In the genomic region with DNA sequence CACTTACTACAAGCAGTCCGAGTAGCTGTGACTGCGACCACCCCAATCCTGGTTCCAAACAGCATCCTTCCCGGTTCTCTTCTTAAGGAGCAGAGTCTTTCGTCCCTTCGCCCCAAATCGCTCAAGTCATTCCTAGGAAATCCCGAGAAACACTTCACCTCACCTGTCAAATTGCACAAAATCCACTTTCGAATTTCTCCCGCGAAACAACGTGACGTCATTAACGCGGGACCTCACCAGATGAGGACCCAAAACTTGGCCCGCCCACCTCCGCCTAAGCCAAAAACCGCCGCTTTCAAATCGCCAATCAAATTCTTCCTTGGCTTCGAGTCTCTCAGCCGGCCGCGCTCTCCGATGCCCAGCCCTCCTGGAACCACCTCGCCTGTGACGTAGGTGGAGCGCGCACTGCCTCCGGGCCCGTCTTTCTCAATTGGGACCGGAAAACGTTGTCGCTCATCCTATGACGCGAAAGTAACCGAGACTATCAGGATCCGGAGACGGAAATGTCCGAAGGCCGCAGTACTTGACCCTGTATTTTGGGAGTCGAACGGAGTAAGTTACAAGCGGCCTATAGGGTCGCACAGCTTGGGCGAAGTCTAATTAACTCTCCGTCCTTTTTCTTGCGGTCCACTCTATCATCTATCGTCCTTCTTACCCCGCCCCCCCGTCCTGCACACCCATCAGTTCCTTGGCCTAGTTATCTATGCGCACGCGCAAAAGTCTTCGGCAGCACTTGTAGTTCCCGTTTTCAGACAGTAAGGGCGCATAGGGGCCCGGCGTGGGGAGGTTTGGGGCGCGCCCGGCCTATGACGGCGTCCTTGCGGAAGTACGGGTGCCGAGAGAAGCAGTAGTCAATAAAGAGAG, we compare ENCODE assay signal across 8 cellular contexts. TPM values are rescaled to one million over a fixed set of nuclear protein-coding genes. Genes with fewer than 3 reads are reported as not detected.
DNase-seq lines count a peak whose midpoint lies in the region; ATAC-seq and TF ChIP-seq lines count a peak whose summit lies in the region.

Gene LARP7, plus strand, starts transcription at position 456 of the 864 bp plus-strand sequence. CDS start 7,527 bp downstream, outside the sequence.
A gene with protein sequence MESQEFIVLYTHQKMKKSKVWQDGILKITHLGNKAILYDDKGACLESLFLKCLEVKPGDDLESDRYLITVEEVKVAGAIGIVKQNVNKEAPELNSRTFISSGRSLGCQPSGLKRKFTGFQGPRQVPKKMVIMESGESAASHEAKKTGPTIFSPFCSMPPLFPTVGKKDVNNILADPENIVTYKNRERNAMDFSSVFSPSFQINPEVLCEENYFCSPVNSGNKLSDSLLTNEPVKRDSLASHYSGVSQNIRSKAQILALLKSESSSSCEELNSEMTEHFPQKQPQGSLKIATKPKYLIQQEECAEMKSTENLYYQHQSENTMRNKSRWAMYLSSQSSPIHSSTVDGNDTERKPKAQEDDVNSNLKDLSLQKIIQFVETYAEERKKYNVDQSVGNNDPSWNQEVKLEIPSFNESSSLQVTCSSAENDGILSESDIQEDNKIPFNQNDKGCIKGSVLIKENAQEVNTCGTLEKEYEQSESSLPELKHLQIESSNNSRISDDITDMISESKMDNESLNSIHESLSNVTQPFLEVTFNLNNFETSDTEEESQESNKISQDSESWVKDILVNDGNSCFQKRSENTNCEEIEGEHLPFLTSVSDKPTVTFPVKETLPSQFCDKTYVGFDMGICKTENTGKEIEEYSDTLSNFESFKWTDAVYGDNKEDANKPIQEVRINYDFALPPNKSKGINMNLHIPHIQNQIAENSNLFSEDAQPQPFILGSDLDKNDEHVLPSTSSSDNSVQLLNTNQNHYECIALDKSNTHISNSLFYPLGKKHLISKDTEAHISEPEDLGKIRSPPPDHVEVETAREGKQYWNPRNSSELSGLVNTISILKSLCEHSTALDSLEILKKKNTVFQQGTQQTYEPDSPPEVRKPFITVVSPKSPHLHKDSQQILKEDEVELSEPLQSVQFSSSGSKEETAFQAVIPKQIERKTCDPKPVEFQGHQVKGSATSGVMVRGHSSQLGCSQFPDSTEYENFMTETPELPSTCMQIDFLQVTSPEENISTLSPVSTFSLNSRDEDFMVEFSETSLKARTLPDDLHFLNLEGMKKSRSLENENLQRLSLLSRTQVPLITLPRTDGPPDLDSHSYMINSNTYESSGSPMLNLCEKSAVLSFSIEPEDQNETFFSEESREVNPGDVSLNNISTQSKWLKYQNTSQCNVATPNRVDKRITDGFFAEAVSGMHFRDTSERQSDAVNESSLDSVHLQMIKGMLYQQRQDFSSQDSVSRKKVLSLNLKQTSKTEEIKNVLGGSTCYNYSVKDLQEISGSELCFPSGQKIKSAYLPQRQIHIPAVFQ (N-terminal part only) (minus strand): TSS at position 222 of the 864 bp plus-strand sequence. CDS start 3,733 bp downstream, outside the sequence.

- TF ChIP-seq POLR2A in ovary (IDR thresholded peaks at IDR 0.05), result peak; percentile 34

- peaks cover 34% of the 10 kb centered on the region for H3K4me1 Mint-ChIP-seq in activated naive CD8-positive, alpha-beta T cell treated with anti-CD3 and anti-CD28 coated beads, Interleukin-2, amount 10 ng/mL, durations not matched to agents 7 days and 5 days

- TF ChIP-seq CTCF in GM12864 (IDR thresholded peaks at IDR 0.05; ENCODE audit: low read depth, low read length, missing control alignments) (peak; percentile 63), ovary (IDR thresholded peaks at IDR 0.05) (peak; percentile 85 to 99 (median 98)), tibial artery (IDR thresholded peaks at IDR 0.05) (peak; percentile 97 to 99)

- no peak for TF ChIP-seq EP300 in ovary (IDR thresholded peaks at IDR 0.05)

- H3K9me3 Mint-ChIP-seq in activated naive CD8-positive, alpha-beta T cell treated with anti-CD3 and anti-CD28 coated beads, Interleukin-2, amount 10 ng/mL, durations not matched to agents 7 days and 5 days, result no peaks in the 10 kb centered on the region

- intact Hi-C loops in Right ventricle myocardium inferior (cut with DNase I), result loop anchor here (1.0 to 10.0 kb wide), 3 partner anchors 34 to 458 kb away; no protein-coding TSS in a partner anchor
- intact Hi-C loops in ovary (cut with DNase I), result loop anchor here in 2 of 4 donors (10.0 kb wide), 2 partner anchors 128 to 308 kb away; no protein-coding TSS in a partner anchor
- intact Hi-C loops in tibial artery (cut with DNase I; ENCODE audit: low total_unique reads), result no loop called here

- H3K4me1 ChIP-seq in ovary (ENCODE audit: insufficient read depth) (peaks cover 2% of the 10 kb centered on the region), tibial artery (peaks cover 0 to 20% (median 16%) of the 10 kb centered on the region in 4 donors)

- POLR2A ChIA-PET in activated naive CD8-positive, alpha-beta T cell treated with anti-CD3 and anti-CD28 coated beads, Interleukin-2, amount 10 ng/mL, durations not matched to agents 7 days and 5 days (lab: Charles Lee), result interaction anchor here (1.0 kb wide), 1 partner anchor 125 kb away, joined by 3 read pairs; no protein-coding TSS in a partner anchor

- H3K9me3 ChIP-seq in ovary, result no peaks in the 10 kb centered on the region
- H3K9me3 ChIP-seq in tibial artery, result no peaks in the 10 kb centered on the region

- H3K36me3 Mint-ChIP-seq in activated naive CD8-positive, alpha-beta T cell treated with anti-CD3 and anti-CD28 coated beads, Interleukin-2, amount 10 ng/mL, durations not matched to agents 7 days and 5 days, result peaks cover 5% of the 10 kb centered on the region

- H3K27ac ChIP-seq in ovary, result peak within 1 kb of the TSS; percentile 80 to 93
- H3K27ac ChIP-seq in tibial artery, result peak within 1 kb of the TSS; percentile 81 to 92

- ATAC-seq in HG02623 (IDR thresholded peaks at IDR 0.05; ENCODE audit: unreplicated experiment) (peak; percentile 88), Right ventricle myocardium inferior (peak; percentile 96)
- peak; percentile 95 for ATAC-seq in activated naive CD8-positive, alpha-beta T cell treated with anti-CD3 and anti-CD28 coated beads, Interleukin-2, amount 10 ng/mL, durations not matched to agents 7 days and 5 days (ENCODE audit: low read depth)

- no peaks in the 10 kb centered on the region for H3K27me3 Mint-ChIP-seq in activated naive CD8-positive, alpha-beta T cell treated with anti-CD3 and anti-CD28 coated beads, Interleukin-2, amount 10 ng/mL, durations not matched to agents 7 days and 5 days

- H3K4me3 Mint-ChIP-seq in activated naive CD8-positive, alpha-beta T cell treated with anti-CD3 and anti-CD28 coated beads, Interleukin-2, amount 10 ng/mL, durations not matched to agents 7 days and 5 days, result no peak within 1 kb of the TSS

- H3K36me3 ChIP-seq in ovary, result no peaks in the 10 kb centered on the region
- H3K36me3 ChIP-seq in tibial artery, result no peaks in the 10 kb centered on the region

- peak within 1 kb of the TSS; percentile 79 for H3K4me3 ChIP-seq in GM12864 (ENCODE audit: low read depth, low read length)
- peak within 1 kb of the TSS; percentile 59 for H3K4me3 ChIP-seq in ovary
- H3K4me3 ChIP-seq in tibial artery, result peak within 1 kb of the TSS; percentile 59 to 71

- DNase-seq in GM12864 (ENCODE audit: low read depth) (peak; percentile 98), NCI-H1105 (lab: John Stamatoyannopoulos, UW) (peak; percentile 94), SKM-1 treated with dmso at 0.1 percent for 144 hours (lab: John Stamatoyannopoulos, UW; ENCODE audit: unreplicated experiment) (peak; percentile 96), Right ventricle myocardium inferior (ENCODE audit: missing footprints) (peak; percentile 99), ovary (peak; percentile 99), tibial artery (peak; percentile 99)
- DNase-seq in activated naive CD8-positive, alpha-beta T cell treated with anti-CD3 and anti-CD28 coated beads, Interleukin-2, amount 10 ng/mL, durations not matched to agents 7 days and 5 days, result peak; percentile 92

- WGBS in ovary, 3 donors, result 0 to 1% (median 0%) methylated on average over 65 to 66 of the region's 66 CpGs

- H3K27me3 ChIP-seq in ovary (no peaks in the 10 kb centered on the region), tibial artery (no peaks in the 10 kb centered on the region)

- H3K27ac Mint-ChIP-seq in activated naive CD8-positive, alpha-beta T cell treated with anti-CD3 and anti-CD28 coated beads, Interleukin-2, amount 10 ng/mL, durations not matched to agents 7 days and 5 days, result no peak within 1 kb of the TSS

RNA-seq across cellular contexts. Expression of gene LARP7, which starts in this region (rescaled TPM):
- total RNA-seq in activated naive CD8-positive, alpha-beta T cell treated with anti-CD3 and anti-CD28 coated beads, Interleukin-2, amount 10 ng/mL, durations not matched to agents 7 days and 5 days, result 10 to 100 TPM; 49.7 to 55.9 TPM
- total RNA-seq in Right ventricle myocardium inferior (62.2 TPM), ovary (10 to 100 TPM; 25.0 to 47.1 (median 36.3) TPM)
- polyA plus RNA-seq in ovary, result 10 to 100 TPM; 39.4 to 42.3 TPM

RNA-seq across cellular contexts. Expression of the second gene that starts in this region (rescaled TPM):
- 10 to 100 TPM; 43.2 to 43.9 TPM for total RNA-seq in activated naive CD8-positive, alpha-beta T cell treated with anti-CD3 and anti-CD28 coated beads, Interleukin-2, amount 10 ng/mL, durations not matched to agents 7 days and 5 days
- total RNA-seq in Right ventricle myocardium inferior (2.1 TPM), ovary (1 to 10 TPM; 4.2 to 6.1 (median 4.5) TPM)
- polyA plus RNA-seq in ovary, result 1 to 10 TPM; 1.5 to 1.8 TPM

Comparison
In these comparisons a context has a peak if more than half of its experiments do, and no peak if none do; other contexts are left out.
1. Peak in every context shown above with its lines: DNase-seq, ATAC-seq, H3K4me3 ChIP-seq and H3K27ac ChIP-seq.
2. RNA of the second gene that starts in this region (total RNA-seq): 43.2 to 43.9 TPM in activated naive CD8-positive, alpha-beta T cell treated with anti-CD3 and anti-CD28 coated beads, Interleukin-2, amount 10 ng/mL, durations not matched to agents 7 days and 5 days; 4.2 to 6.1 TPM in ovary and 2.1 TPM in Right ventricle myocardium inferior (single experiment); every median in the first group is over 4 times any median in the second.